In genomic region chr4:99826016-99826415, GRCh38 we compare ENCODE assay signal across 23 cellular contexts. TPM values are rescaled to one million over a fixed set of nuclear protein-coding genes. Genes with fewer than 3 reads are reported as not detected.
A peak's percentile ranks its signal among the peaks of the same experiment; 100 is the strongest.
DNase-seq lines count a peak whose midpoint lies in the region; ATAC-seq, FAIRE-seq and TF ChIP-seq lines count a peak whose summit lies in the region.
"Had no signal": no experiment of that assay in that cellular context is flagged by ENCODE, and none has a peak within 500 bp of the region (broad histone marks: within the 10 kb centered on the region; RNA-seq: fewer than 3 reads in every experiment).

No MANE protein-coding gene starts in this region.

- peak overlapping the region; percentile 35 for H3K4me3 Mint-ChIP-seq in type B pancreatic cell
- H3K4me3 Mint-ChIP-seq: CD4-positive, alpha-beta memory T cell; GM23338; H9 had no signal

- no peak overlapping the region for H3K9ac ChIP-seq in PC-3 (ENCODE audit: low read length)
- no peak overlapping the region for H3K9ac ChIP-seq in GM12878 (ENCODE audit: control insufficient read depth, insufficient read depth, low read length)
- no peak overlapping the region for H3K9ac ChIP-seq in HepG2 (ENCODE audit: insufficient read depth, low read depth, low read length)
- H3K9ac ChIP-seq: BLaER1 treated with 17β-estradiol and CSF1 and Interleukin-3, amounts not matched to agents 10 nM and 100 nM; SK-N-SH had no signal

- TF ChIP-seq EP300 in GM12878 (IDR thresholded peaks at IDR 0.05; ENCODE audit: borderline replicate concordance in 1 of 2, control insufficient read depth in 1 of 2, low read depth in 2 of 2, low read length in 2 of 2) (no peak), HepG2 (IDR thresholded peaks at IDR 0.05; ENCODE audit: low read depth in 2 of 2, low read length in 2 of 2) (no peak), HepG2 (CRISPR knock-in tag; IDR thresholded peaks at IDR 0.05; ENCODE audit: borderline replicate concordance) (no peak)

- FAIRE-seq in GM12878 (lab: Jason Lieb, UNC): no peak
- FAIRE-seq in HepG2 (lab: Jason Lieb, UNC): no peak
- FAIRE-seq: A204.1, G401.6, RCC 7860 had no signal

- SMC1A ChIA-PET in GM12878 (lab: Charles Lee; ENCODE audit: uncharacterized antibody, unreplicated experiment): interaction anchor here (2.6 to 3.3 kb wide), 3 partner anchors 9 to 20 kb away, joined by 9 to 16 read pairs (median 10); no protein-coding TSS in a partner anchor

- H3K36me3 ChIP-seq in PC-3 (ENCODE audit: low read depth, low read length): no peaks in the 10 kb centered on the region
- H3K36me3 ChIP-seq in GM12878 (ENCODE audit: control insufficient read depth in 2 of 2, insufficient read depth in 2 of 2, low read length in 1 of 2): peaks cover 0 to 1% of the 10 kb centered on the region in 2 experiments; a peak in 2 of 4 replicates
- H3K36me3 ChIP-seq in HepG2 (replicated peaks in 1 of 2; ENCODE audit: control insufficient read depth in 1 of 2, insufficient read depth in 2 of 2, low read length in 2 of 2): no peaks in the 10 kb centered on the region

- peaks cover 4% of the 10 kb centered on the region for H3K36me3 Mint-ChIP-seq in type B pancreatic cell

- no peaks in the 10 kb centered on the region; the same call in 1 of the 2 replicates for H4K20me1 ChIP-seq in PC-3 (ENCODE audit: low read length)
- H4K20me1 ChIP-seq in GM12878 (ENCODE audit: control insufficient read depth, insufficient read depth): peaks cover 3% of the 10 kb centered on the region
- H4K20me1 ChIP-seq in HepG2 (ENCODE audit: insufficient read depth, low read length): no peaks in the 10 kb centered on the region

- POLR2A ChIA-PET in PC-3 (lab: Charles Lee; ENCODE audit: unreplicated experiment): interaction anchor here (0.5 to 0.6 kb wide), 2 partner anchors 10 to 263 kb away, joined by 3 read pairs; partner anchors contain the start of gene DAPP1
- POLR2A ChIA-PET in GM12878 (lab: Charles Lee): interaction anchor here (0.6 kb wide), 1 partner anchor 25 kb away, joined by 4 read pairs; no protein-coding TSS in a partner anchor
- POLR2A ChIA-PET in HepG2 (lab: Yijun Ruan, JAX): no interaction called here

- in situ Hi-C loops in GM12878 (cut with MboI): loop anchor here (25.0 kb wide), 1 partner anchor 1186 kb away; no protein-coding TSS in a partner anchor
- in situ Hi-C loops in HepG2 (cut with HindIII; ENCODE audit: extremely low pct_ligation_motif_present, low pct_unique_long_range_greater_than_20kb): no loop called here

- BruUV-seq in PC-3 (replicated peaks; lab: Mats Ljungman, UMichigan) (no TSS peak), GM12878 (replicated peaks; lab: Mats Ljungman, UMichigan) (no TSS peak), HepG2 (replicated peaks; lab: Mats Ljungman, UMichigan) (no TSS peak)

- ATAC-seq in PC-3 (no peak), GM12878 (no peak), foreskin keratinocyte (peak; percentile 67), left ventricle myocardium superior (no peak), HepG2 (no peak)
- ATAC-seq: GM23338 had no signal

- H3K9me2 ChIP-seq in PC-3 (replicated peaks; ENCODE audit: low read length): no peaks in the 10 kb centered on the region
- H3K9me2 ChIP-seq: SK-N-SH had no signal

- H3K9me3 ChIP-seq in PC-3 (ENCODE audit: low read length): no peaks in the 10 kb centered on the region
- H3K9me3 ChIP-seq in GM12878 (replicated peaks; ENCODE audit: control insufficient read depth, insufficient read depth, low read length): no peaks in the 10 kb centered on the region
- no peaks in the 10 kb centered on the region for H3K9me3 ChIP-seq in HepG2 (ENCODE audit: low read length)
- H3K9me3 ChIP-seq: BLaER1 treated with 17β-estradiol and CSF1 and Interleukin-3, amounts not matched to agents 10 nM and 100 nM; Caco-2; SK-N-SH had no signal

- peaks cover 4% of the 10 kb centered on the region for H3K9me3 Mint-ChIP-seq in type B pancreatic cell
- H3K9me3 Mint-ChIP-seq: CD4-positive, alpha-beta memory T cell; GM23338; H9 had no signal

- no peaks in the 10 kb centered on the region for H3K27me3 Mint-ChIP-seq in type B pancreatic cell
- H3K27me3 Mint-ChIP-seq: CD4-positive, alpha-beta memory T cell had no signal

- H3K27ac ChIP-seq in PC-3 (ENCODE audit: low read length): no peak overlapping the region
- H3K27ac ChIP-seq in GM12878 (ENCODE audit: control insufficient read depth, insufficient read depth): no peak overlapping the region
- H3K27ac ChIP-seq in foreskin keratinocyte: no peak overlapping the region
- H3K27ac ChIP-seq in HepG2 (ENCODE audit: extremely low read length, insufficient read depth, low read length): no peak overlapping the region
- H3K27ac ChIP-seq: BLaER1 treated with 17β-estradiol and CSF1 and Interleukin-3, amounts not matched to agents 10 nM and 100 nM had no signal

- CTCF ChIA-PET in PC-3 (lab: Charles Lee): no interaction called here
- CTCF ChIA-PET in GM12878 (lab: Yijun Ruan, JAX): interaction anchor here (1.2 to 3.5 kb wide), 2 partner anchors 14 to 32 kb away, joined by 3 to 15 read pairs; no protein-coding TSS in a partner anchor
- CTCF ChIA-PET in HepG2 (lab: Yijun Ruan, JAX; ENCODE audit: low intra/inter-chr PET ratio, low total read pairs): no interaction called here

- DNase-seq in PC-3 (peak; percentile 22), GM12878 (ENCODE audit: low read depth, low spot score) (no peak), foreskin keratinocyte (peak in 1 of 2 donors; percentile 60), type B pancreatic cell (ENCODE audit: extremely low spot score, unreplicated experiment) (no peak), left ventricle myocardium superior (no peak), COLO829 (ENCODE audit: low spot score) (no peak), HepG2 (ENCODE audit: low spot score) (no peak)
- DNase-seq: Caco-2; CD4-positive, alpha-beta memory T cell; H9; Kasumi-1; NCI-H1105; NCI-H1436 treated with DMSO at 0.1 percent for 48 hours; NCI-H1930; NCI-H510A; NCI-H69; SK-N-SH had no signal

- 0 out of 2 replicates have a peak, but pooled peaks cover 17% of the 10 kb centered on the region for H3K79me2 ChIP-seq in PC-3 (ENCODE audit: low read length)
- H3K79me2 ChIP-seq in GM12878 (ENCODE audit: control insufficient read depth, insufficient read depth, low read length): peaks cover 79% of the 10 kb centered on the region
- H3K79me2 ChIP-seq in HepG2 (ENCODE audit: insufficient read depth, low read length): no peaks in the 10 kb centered on the region

- H3K27me3 ChIP-seq in PC-3 (ENCODE audit: low read length): no peaks in the 10 kb centered on the region
- H3K27me3 ChIP-seq in GM12878 (replicated peaks in 1 of 2; ENCODE audit: control insufficient read depth in 2 of 2, insufficient read depth in 2 of 2, low read length in 1 of 2): no peaks in the 10 kb centered on the region
- H3K27me3 ChIP-seq in foreskin keratinocyte: no peaks in the 10 kb centered on the region
- peaks cover 0 to 3% of the 10 kb centered on the region in 2 experiments; a peak in 1 of 5 replicates for H3K27me3 ChIP-seq in HepG2 (ENCODE audit: control insufficient read depth in 1 of 2, insufficient read depth in 2 of 2, low read length in 2 of 2)
- H3K27me3 ChIP-seq: BLaER1 treated with 17β-estradiol and CSF1 and Interleukin-3, amounts not matched to agents 10 nM and 100 nM had no signal

- H3K4me1 ChIP-seq in PC-3 (ENCODE audit: insufficient read depth, low read length): peaks cover 10% of the 10 kb centered on the region; the same call in 1 of the 2 replicates
- H3K4me1 ChIP-seq in GM12878 (ENCODE audit: control insufficient read depth, insufficient read depth, low read length): peaks cover 16% of the 10 kb centered on the region; the same call in 1 of the 2 replicates
- peaks cover 47% of the 10 kb centered on the region for H3K4me1 ChIP-seq in foreskin keratinocyte
- H3K4me1 ChIP-seq in HepG2 (ENCODE audit: insufficient read depth, low read length): no peaks in the 10 kb centered on the region
- H3K4me1 ChIP-seq: Caco-2 had no signal

- RAD21 ChIA-PET in GM12878 (lab: Charles Lee; ENCODE audit: unreplicated experiment): interaction anchor here (2.6 to 3.9 kb wide), 2 partner anchors 14 to 20 kb away, joined by 13 to 17 read pairs; no protein-coding TSS in a partner anchor

- H3K27ac Mint-ChIP-seq in type B pancreatic cell: peak overlapping the region; percentile 89
- H3K27ac Mint-ChIP-seq: GM23338, H9 had no signal

- intact Hi-C loops in PC-3 (cut with micrococcal nuclease) (no loop called here), GM12878 (cut with micrococcal nuclease; ENCODE audit: unreplicated experiment) (loop anchor here (10.0 kb wide), 2 partner anchors 831 to 901 kb away; partner anchors contain the start of genes EIF4E and METAP1), left ventricle myocardium superior (cut with micrococcal nuclease) (no loop called here), HepG2 (cut with micrococcal nuclease; ENCODE audit: unreplicated experiment) (no loop called here)

- 0 out of 2 replicates have a peak overlapping the region, but pooled peaks have one; percentile 22 for H3K4me2 ChIP-seq in PC-3 (ENCODE audit: low read length)
- peak overlapping the region; percentile 20; the same call in 1 of the 2 replicates for H3K4me2 ChIP-seq in GM12878 (ENCODE audit: control insufficient read depth, insufficient read depth)
- H3K4me2 ChIP-seq in HepG2 (ENCODE audit: low read depth, low read length): no peak overlapping the region
- H3K4me2 ChIP-seq: GM23338, SK-N-SH had no signal

- no peaks in the 10 kb centered on the region for H3K4me1 Mint-ChIP-seq in type B pancreatic cell (ENCODE audit: unreplicated experiment)
- H3K4me1 Mint-ChIP-seq: GM23338 had no signal

- H2AFZ ChIP-seq in PC-3 (ENCODE audit: low read length): no peak overlapping the region
- H2AFZ ChIP-seq in GM12878 (ENCODE audit: control insufficient read depth, low read depth, low read length): no peak overlapping the region
- no peak overlapping the region for H2AFZ ChIP-seq in HepG2 (ENCODE audit: low read length)

- H3K4me3 ChIP-seq in PC-3 (ENCODE audit: low read length): no peak overlapping the region
- H3K4me3 ChIP-seq in GM12878: no peak overlapping the region
- H3K4me3 ChIP-seq in HepG2 (replicated peaks in 1 of 3; ENCODE audit: insufficient read depth in 1 of 3, low read depth in 2 of 3, low read length in 3 of 3): no peak overlapping the region
- H3K4me3 ChIP-seq: BLaER1 treated with 17β-estradiol and CSF1 and Interleukin-3, amounts not matched to agents 10 nM and 100 nM; GM23338 had no signal

- H3F3A ChIP-seq in PC-3 (ENCODE audit: low read length, unreplicated experiment): no peaks in the 10 kb centered on the region

- TF ChIP-seq RAD21 in GM12878 (IDR thresholded peaks at IDR 0.05; ENCODE audit: insufficient read depth, low read depth, low read length) (no peak), HepG2 (CRISPR knock-in tag; IDR thresholded peaks at IDR 0.05) (no peak)

- no peak for TF ChIP-seq CTCF in PC-3 (conservative IDR thresholded peaks at IDR 0.05; ENCODE audit: low read depth, low read length)
- no peak for TF ChIP-seq CTCF in GM12878 (IDR thresholded peaks at IDR 0.05 in 2 of 3, conservative IDR thresholded peaks at IDR 0.05 in 1 of 3; ENCODE audit: control insufficient read depth in 2 of 3, extremely low read depth in 1 of 3, insufficient read depth in 1 of 3, low read depth in 3 of 3, low read length in 3 of 3)
- no peak for TF ChIP-seq CTCF in foreskin keratinocyte (conservative IDR thresholded peaks at IDR 0.05)
- no peak for TF ChIP-seq CTCF in type B pancreatic cell (conservative IDR thresholded peaks at IDR 0.05)
- no peak for TF ChIP-seq CTCF in HepG2 (CRISPR knock-in tag; IDR thresholded peaks at IDR 0.05)

- 95% methylated on average over 1 of the region's 1 CpG for WGBS in GM12878 (ENCODE audit: insufficient coverage, insufficient replicate concordance, low lambda C conversion rate, missing lambda C conversion rate)
- WGBS in HepG2 (ENCODE audit: low lambda C conversion rate): 4% methylated on average over 1 of the region's 1 CpG

- TF ChIP-seq POLR2A in GM12878 (IDR thresholded peaks at IDR 0.05; ENCODE audit: low read depth, low read length) (no peak), HepG2 (IDR thresholded peaks at IDR 0.05; ENCODE audit: insufficient read depth in 1 of 2, low read depth in 2 of 2, low read length in 2 of 2) (no peak)

RNA-seq across cellular contexts. Expression of gene DAPP1, which starts 9.4 kb away (rescaled TPM):
- total RNA-seq in PC-3 (2014; rRNA removed): 11.6 and 11.8 TPM in 2 replicates
- total RNA-seq in GM12878 (2013; cell fraction: nucleolus; rRNA removed): 105 and 113 TPM in 2 replicates
- total RNA-seq in GM12878 (2014; rRNA removed): 64.7 and 82.2 TPM in 2 replicates
- 82.6 and 84.0 TPM in 2 replicates for total RNA-seq in GM12878 (2014; rRNA removed; fragmentation: Illumina TruSeq; extraction: Trizol)
- total RNA-seq in GM12878 (2021): 46.4 and 46.5 TPM in 2 replicates
- polyA plus RNA-seq in GM12878 (2011; ENCODE audit: low read depth): 20.0 TPM
- 97.9 and 136 TPM in 2 replicates for polyA plus RNA-seq in GM12878 (2011; rRNA removed)
- 51.3 and 63.8 TPM in 2 replicates for polyA plus RNA-seq in GM12878 (2011; cell fraction: cytosol; rRNA removed)
- polyA plus RNA-seq in GM12878 (2011; cell fraction: nucleus; rRNA removed): 74.6 and 75.6 TPM in 2 replicates
- 20.5 and 31.0 TPM in 2 replicates for polyA plus RNA-seq in GM12878 (2012)
- polyA plus RNA-seq in GM12878 (2014; fragmentation: Illumina TruSeq; extraction: Trizol): 81.3 and 113 TPM in 2 replicates
- polyA plus RNA-seq in GM12878 (2014; fragmentation: Nextera tagmentation; extraction: Ambion mirVana): 100 to 1,000 TPM; 104 to 147 TPM
- polyA plus RNA-seq in GM12878 (2014; rRNA removed): 49.3 and 67.2 TPM in 2 replicates
- polyA plus RNA-seq in GM12878 (2016; fragmentation: Nextera tagmentation; extraction: Ambion mirVana): 10 to 100 TPM; 58.9 to 66.9 TPM
- 125 and 132 TPM in 2 replicates for polyA minus RNA-seq in GM12878 (2011; rRNA and poly(A)+ RNA removed)
- polyA minus RNA-seq in GM12878 (2011; cell fraction: cytosol; rRNA and poly(A)+ RNA removed): 32.2 and 35.4 TPM in 2 replicates
- 54.5 and 77.5 TPM in 2 replicates for polyA minus RNA-seq in GM12878 (2011; cell fraction: nucleus; rRNA and poly(A)+ RNA removed)
- 54.2 and 60.6 TPM in 2 replicates for total RNA-seq in foreskin keratinocyte
- polyA plus RNA-seq in foreskin keratinocyte: 16.7 and 18.5 TPM in 2 replicates
- 10.6 and 41.8 TPM in 2 replicates for total RNA-seq in type B pancreatic cell (ENCODE audit: low replicate concordance)
- total RNA-seq in left ventricle myocardium superior: 0.42 TPM
- not detected in 2 replicates for total RNA-seq in HepG2 (2016; rRNA removed; fragmentation: Illumina TruSeq; extraction: Trizol)
- not detected in 2 replicates for total RNA-seq in HepG2 (2016; cell fraction: cytosol; rRNA removed; fragmentation: Illumina TruSeq; extraction: Trizol; ENCODE audit: low read depth)
- not detected in 2 replicates for total RNA-seq in HepG2 (2016; cell fraction: insoluble cytoplasmic fraction; rRNA removed; fragmentation: Illumina TruSeq; extraction: Trizol)
- total RNA-seq in HepG2 (2016; cell fraction: membrane; rRNA removed; fragmentation: Illumina TruSeq; extraction: Trizol): not detected in 2 replicates
- total RNA-seq in HepG2 (2016; cell fraction: nucleus; rRNA removed; fragmentation: Illumina TruSeq; extraction: Trizol): not detected in 2 replicates
- polyA plus RNA-seq in HepG2 (2011; rRNA removed): not detected in 2 replicates
- polyA plus RNA-seq in HepG2 (2011; cell fraction: cytosol; rRNA removed): not detected in 2 replicates
- not detected in 2 replicates for polyA plus RNA-seq in HepG2 (2011; cell fraction: nucleus; rRNA removed)
- not detected in 2 replicates for polyA plus RNA-seq in HepG2 (2012)
- not detected in 2 replicates for polyA plus RNA-seq in HepG2 (2016; cell fraction: cytosol; fragmentation: Illumina TruSeq; extraction: Trizol; ENCODE audit: low read depth)
- polyA plus RNA-seq in HepG2 (2016; cell fraction: insoluble cytoplasmic fraction; fragmentation: Illumina TruSeq; extraction: Trizol; ENCODE audit: low read depth): not detected in 2 replicates
- polyA plus RNA-seq in HepG2 (2016; cell fraction: membrane; fragmentation: Illumina TruSeq; extraction: Trizol; ENCODE audit: low read depth): not detected in 2 replicates
- polyA plus RNA-seq in HepG2 (2016; cell fraction: nucleus; fragmentation: Illumina TruSeq; extraction: Trizol; ENCODE audit: insufficient read depth, low read depth): not detected in 2 replicates
- polyA minus RNA-seq in HepG2 (2011; rRNA and poly(A)+ RNA removed; ENCODE audit: low replicate concordance): 0.19 TPM in 1 of 2 replicates, not detected in the other
- not detected in 2 replicates for polyA minus RNA-seq in HepG2 (2011; cell fraction: cytosol; rRNA and poly(A)+ RNA removed)
- polyA minus RNA-seq in HepG2 (2011; cell fraction: nucleus; rRNA and poly(A)+ RNA removed): not detected in 2 replicates
- total RNA-seq: Caco-2, GM23338, H9 had no signal
- polyA plus RNA-seq: AG04450, GM23338, SK-N-SH had no signal
